9 cellular contexts compared by ENCODE assay signal in the genomic region with DNA sequence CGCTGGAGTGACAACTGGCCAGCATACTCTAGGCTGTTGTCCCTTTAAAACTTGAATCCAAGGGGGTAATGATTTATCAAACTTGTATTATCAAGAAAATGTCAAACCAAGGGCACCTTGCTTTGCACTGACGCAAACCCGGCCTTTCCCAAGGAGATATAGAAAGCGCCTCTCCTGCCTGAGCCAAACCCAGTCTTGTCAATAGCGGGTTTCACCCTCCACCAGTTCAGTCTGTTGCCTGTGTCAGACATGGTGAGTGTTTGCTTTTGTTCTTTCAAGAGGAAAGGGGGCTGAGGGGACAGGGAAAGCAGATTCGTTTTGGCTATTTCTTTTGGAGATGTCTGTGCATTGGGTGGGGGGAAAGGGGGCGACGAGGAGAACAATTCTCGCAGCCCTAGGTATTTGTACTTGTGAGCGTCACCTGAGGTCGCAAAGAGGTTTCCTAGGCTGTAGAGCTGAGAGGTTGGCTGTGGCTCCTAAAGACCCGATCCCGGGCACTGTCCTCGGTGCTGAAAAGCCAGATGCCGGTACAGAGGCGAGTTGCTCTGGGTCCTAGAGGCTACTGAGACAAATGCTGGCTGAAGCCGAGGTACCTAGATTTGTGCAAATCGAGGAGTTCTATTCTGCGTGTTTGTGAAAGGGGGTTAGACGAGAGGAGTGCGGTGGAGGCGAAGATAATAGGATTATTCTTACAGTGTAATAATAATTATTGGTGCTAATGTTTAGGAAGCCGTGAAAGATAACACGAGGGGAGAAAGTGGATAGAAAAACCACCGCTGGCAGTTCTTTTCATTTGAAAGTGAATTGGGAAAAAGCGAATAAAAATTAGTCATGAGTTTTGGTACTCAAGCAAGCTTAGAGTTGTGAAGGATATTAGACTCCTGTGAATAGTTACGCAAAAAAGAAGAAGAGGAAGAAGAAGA. TPM values are rescaled to one million over a fixed set of nuclear protein-coding genes. Genes with fewer than 3 reads are reported as not detected.
DNase-seq lines count a peak whose midpoint lies in the region; ATAC-seq, FAIRE-seq and TF ChIP-seq lines count a peak whose summit lies in the region.
"Had no signal": no experiment of that assay in that cellular context is flagged by ENCODE, and none has a peak within 500 bp of the region (broad histone marks: within the 10 kb centered on the region; RNA-seq: fewer than 3 reads in every experiment).

A gene (plus strand): TSS at position 185 of the 923 bp plus-strand sequence. CDS start 65 bp downstream, at position 250.

- peak within 1 kb of the TSS; percentile 68 for H3K27ac Mint-ChIP-seq in activated naive CD8-positive, alpha-beta T cell

- no peak within 1 kb of the TSS for H3K4me3 ChIP-seq in kidney (ENCODE audit: low read length in 2 of 2)

- H3K36me3 ChIP-seq in kidney (ENCODE audit: control insufficient read depth in 1 of 2, insufficient read depth in 2 of 2, low read length in 2 of 2) = no peaks in the 10 kb centered on the region

- H3K27me3 Mint-ChIP-seq in activated naive CD8-positive, alpha-beta T cell = peaks cover 59% of the 10 kb centered on the region

- H3K27ac ChIP-seq in kidney (ENCODE audit: low read depth in 2 of 2, low read length in 2 of 2) = no peak within 1 kb of the TSS

- peak; percentile 33 for DNase-seq in Caki2 (ENCODE audit: low read depth)
- peak; percentile 48 for DNase-seq in HTR-8/SVneo (ENCODE audit: insufficient read length, low spot score)
- DNase-seq in left kidney (ENCODE audit: low read depth, low spot score) = peak; percentile 96
- DNase-seq in kidney = no peak
- DNase-seq in NCI-H2227 treated with DMSO at 0.1 percent for 48 hours (lab: John Stamatoyannopoulos, UW) = no peak

- no peaks in the 10 kb centered on the region for H3K9me3 ChIP-seq in kidney (ENCODE audit: control insufficient read depth in 1 of 2, low read length in 2 of 2)

- no peak within 1 kb of the TSS for H3K4me3 Mint-ChIP-seq in activated naive CD8-positive, alpha-beta T cell

- in situ Hi-C loops in Caki2 (cut with HindIII; ENCODE audit: low pct_unique_long_range_greater_than_20kb, low sequenced_read_pairs) = no loop called here

- H3K9me3 Mint-ChIP-seq in activated naive CD8-positive, alpha-beta T cell (ENCODE audit: low read depth) = peaks cover 9% of the 10 kb centered on the region

- ATAC-seq in HG02571 (IDR thresholded peaks at IDR 0.05; ENCODE audit: unreplicated experiment) (no peak), GM18909 (IDR thresholded peaks at IDR 0.05; ENCODE audit: poor library complexity, unreplicated experiment) (no peak)

- no peak within 1 kb of the TSS for H3K9ac ChIP-seq in kidney (ENCODE audit: low read length in 2 of 2)

- no peak for TF ChIP-seq CTCF in kidney (IDR thresholded peaks at IDR 0.05; ENCODE audit: borderline replicate concordance, extremely low read depth, insufficient read depth)

- FAIRE-seq in HTR-8/SVneo (lab: Jason Lieb, UNC) = no peak
- no peak for FAIRE-seq in kidney (lab: Jason Lieb, UNC)
- FAIRE-seq: GM18507 had no signal

- intact Hi-C loops in kidney (cut with DNase I) = no loop called here

- H3K4me1 ChIP-seq in kidney (ENCODE audit: control insufficient read depth in 1 of 2, insufficient read depth in 1 of 2, low read depth in 1 of 2, low read length in 2 of 2) = no peaks in the 10 kb centered on the region

- no peaks in the 10 kb centered on the region for H3K36me3 Mint-ChIP-seq in activated naive CD8-positive, alpha-beta T cell

- peaks cover 9% of the 10 kb centered on the region for H3K4me1 Mint-ChIP-seq in activated naive CD8-positive, alpha-beta T cell (ENCODE audit: low read depth)

RNA-seq across cellular contexts. Expression of the gene that starts here (rescaled TPM):
- not detected in 2 replicates for total RNA-seq in Caki2 (2014; rRNA removed; shearing (Covaris generic); ENCODE audit: low replicate concordance)
- total RNA-seq in kidney = not detected
- polyA plus RNA-seq in kidney (ENCODE audit: insufficient read depth, low read depth, low replicate concordance) = not detected

Comparison
In these comparisons a context has a peak if more than half of its experiments do, and no peak if none do; other contexts are left out.
1. Peak in DNase-seq in Caki2; RNA of the gene not detected or under 1 TPM.
2. DNase-seq: peak in HTR-8/SVneo (single experiment) and left kidney (single experiment); none in kidney (single experiment) and NCI-H2227 treated with DMSO at 0.1 percent for 48 hours (single experiment).